In the genomic region with DNA sequence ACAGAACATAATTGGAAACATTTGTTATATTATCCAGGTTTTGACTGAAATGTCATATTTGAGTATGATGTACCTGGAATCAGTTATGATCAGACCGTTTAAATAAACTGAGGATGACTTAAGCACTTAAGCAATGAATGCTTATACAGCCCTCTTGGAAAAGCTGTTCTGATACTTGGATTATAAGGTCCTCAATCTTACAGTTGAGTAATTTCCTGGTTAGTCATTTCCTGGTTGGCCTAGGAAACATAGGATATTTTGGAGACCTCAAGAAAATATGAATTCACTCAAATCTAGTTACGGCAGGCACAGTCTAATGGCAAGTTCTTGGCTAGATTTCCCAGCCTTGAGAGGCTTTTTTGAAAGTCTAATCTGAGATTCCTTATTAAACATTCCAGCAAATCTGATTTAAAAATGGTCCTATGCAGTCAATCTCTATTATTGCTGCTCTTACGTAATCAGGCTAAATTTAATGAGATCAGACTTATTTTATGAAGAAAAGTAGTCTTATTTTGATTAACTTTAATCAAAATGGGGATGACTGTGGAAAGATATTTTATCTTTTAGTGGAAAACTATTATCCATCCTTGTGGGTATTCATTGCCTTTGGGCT, we compare ENCODE assay signal across 16 cellular contexts.
DNase-seq lines count a peak whose midpoint lies in the region; ATAC-seq and TF ChIP-seq lines count a peak whose summit lies in the region.
"Had no signal": no experiment of that assay in that cellular context is flagged by ENCODE, and none has a peak within 500 bp of the region (broad histone marks: within the 10 kb centered on the region; RNA-seq: fewer than 3 reads in every experiment).

No MANE protein-coding gene starts in this region.

- H3K27me3 ChIP-seq in transverse colon = no peaks in the 10 kb centered on the region
- no peaks in the 10 kb centered on the region for H3K27me3 ChIP-seq in HAP-1 (ENCODE audit: low read depth)
- no peaks in the 10 kb centered on the region for H3K27me3 ChIP-seq in vagina

- CTCF ChIA-PET in RWPE1 (lab: Yijun Ruan, JAX) = no interaction called here

- TF ChIP-seq EP300 in transverse colon (IDR thresholded peaks at IDR 0.05; ENCODE audit: low read depth) = no peak

- in situ Hi-C loops in transverse colon (cut with MboI; ENCODE audit: low pct_ligation_motif_present in 1 of 4, low pct_unique_long_range_greater_than_20kb in 1 of 4, low sequenced_read_pairs in 3 of 4) (no loop called here), HAP-1 (cut with MboI; ENCODE audit: low sequenced_read_pairs) (no loop called here)

- POLR2A ChIA-PET in RWPE1 (lab: Yijun Ruan, JAX; ENCODE audit: low non-redundant PET) = no interaction called here

- H3K4me3 ChIP-seq in skeletal muscle cell (ENCODE audit: low read depth, low read length) (no peak overlapping the region), transverse colon (no peak overlapping the region), HAP-1 (no peak overlapping the region), vagina (no peak overlapping the region)

- H3K36me3 ChIP-seq in transverse colon (no peaks in the 10 kb centered on the region), HAP-1 (replicated peaks) (no peaks in the 10 kb centered on the region), vagina (no peaks in the 10 kb centered on the region)

- TF ChIP-seq POLR2A in transverse colon (IDR thresholded peaks at IDR 0.05) = no peak
- TF ChIP-seq POLR2A in vagina (IDR thresholded peaks at IDR 0.05) = no peak

- no peak for TF ChIP-seq CTCF in RWPE1 (conservative IDR thresholded peaks at IDR 0.05; ENCODE audit: low read depth)
- TF ChIP-seq CTCF in transverse colon (IDR thresholded peaks at IDR 0.05) = no peak
- TF ChIP-seq CTCF in vagina (IDR thresholded peaks at IDR 0.05) = no peak

- intact Hi-C loops in transverse colon (cut with DNase I; ENCODE audit: low total_unique reads) (no loop called here), vagina (cut with DNase I) (no loop called here)

- 72 to 90% methylated on average over 2 to 3 of the region's 3 CpGs for WGBS in transverse colon (ENCODE audit: low coverage in 1 of 2), 2 donors

- H3K4me1 ChIP-seq in transverse colon (no peaks in the 10 kb centered on the region), HAP-1 (no peaks in the 10 kb centered on the region), vagina (no peaks in the 10 kb centered on the region)
- H3K4me1 ChIP-seq: Caco-2 had no signal

- no peak overlapping the region for H3K27ac ChIP-seq in RWPE1
- H3K27ac ChIP-seq in transverse colon = no peak overlapping the region
- no peak overlapping the region for H3K27ac ChIP-seq in vagina

- H3K9me3 ChIP-seq in transverse colon (no peaks in the 10 kb centered on the region), HAP-1 (no peaks in the 10 kb centered on the region), vagina (no peaks in the 10 kb centered on the region)
- H3K9me3 ChIP-seq: Caco-2 had no signal

- DNase-seq in ELR (ENCODE audit: low read depth) (peak; percentile 85), RWPE1 (ENCODE audit: low spot score) (peak; percentile 54), fibroblast of gingiva (ENCODE audit: low read depth) (peak; percentile 59), skeletal muscle cell (ENCODE audit: low read depth) (peak; percentile 59), transverse colon (no peak), HAP-1 (ENCODE audit: low spot score in 2 of 2) (no peak), vagina (ENCODE audit: extremely low spot score in 2 of 2) (no peak)
- DNase-seq: activated T-cell treated with anti-CD3 and anti-CD28 coated beads, Interleukin-2, amount 50 U/mL, for 1 hour; Caco-2; glutamatergic neuron; NCI-H1092; retina; stimulated activated CD4-positive, alpha-beta T cell treated with anti-CD3 and anti-CD28 coated beads, Interleukin-4, amount 100 ng/mL, for 4 hours; stimulated activated naive B cell treated with anti-CD40 and anti-IgM and Interleukin-4, amounts not matched to agents 10 μg/mL and 1 μg/mL and 100 μg/mL, for 72 hours; T-helper 1 cell had no signal

- ATAC-seq in GM21526 (IDR thresholded peaks at IDR 0.05; ENCODE audit: low FRiP score, unreplicated experiment) = no peak
- ATAC-seq: stimulated activated naive B cell treated with anti-CD40 and anti-IgM and Interleukin-4, amounts not matched to agents 10 μg/mL and 1 μg/mL and 100 μg/mL, for 72 hours had no signal

Comparison
In these comparisons a context has a peak if more than half of its experiments do, and no peak if none do; other contexts are left out.
1. DNase-seq: peak in ELR (single experiment), RWPE1 (single experiment), fibroblast of gingiva (single experiment) and skeletal muscle cell (single experiment); none in transverse colon (single experiment), HAP-1 (0 of 2) and vagina (0 of 2).